ENCODE assay signal across 19 cellular contexts in the genomic region with DNA sequence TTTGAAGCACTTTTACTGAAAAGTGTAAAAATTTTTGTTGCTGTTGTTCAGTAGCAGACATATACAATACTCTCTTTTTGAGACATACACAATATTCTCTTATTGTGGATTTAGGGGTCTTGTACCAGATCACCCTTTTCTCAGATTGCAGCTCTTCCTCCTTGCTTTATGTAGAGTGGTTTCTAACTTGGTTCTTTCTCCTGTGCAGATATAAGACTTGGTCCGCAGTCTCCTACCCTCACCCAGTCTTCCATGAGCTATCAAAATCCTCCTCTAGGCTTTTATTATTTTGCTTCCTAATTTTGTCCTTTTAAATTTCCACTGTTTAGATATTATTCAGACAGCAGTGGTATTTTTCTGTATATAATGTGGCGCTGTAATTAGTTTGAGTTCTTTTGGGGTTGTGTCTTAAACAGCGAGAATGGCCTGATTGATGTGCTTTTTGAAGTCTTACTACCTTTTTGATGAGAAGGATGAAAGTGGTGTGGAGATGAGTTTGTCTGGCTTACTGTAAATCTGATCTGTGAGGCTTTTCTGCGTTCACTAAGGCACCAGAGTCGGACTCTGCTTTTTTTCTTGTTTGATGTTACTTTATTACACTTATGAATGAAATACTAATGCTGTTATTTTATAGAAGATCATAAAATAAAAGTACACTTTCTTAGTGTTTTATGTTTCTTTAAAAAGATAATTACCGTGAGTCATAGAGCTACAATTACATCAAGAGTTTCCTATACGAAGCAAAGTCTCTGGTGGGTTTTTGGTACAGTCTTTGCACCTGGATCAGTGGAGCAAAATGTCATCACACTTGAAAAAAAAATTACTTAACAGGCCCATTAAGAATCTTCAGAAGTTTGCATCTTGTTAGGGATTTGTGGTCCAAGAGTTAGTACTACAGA. TPM values are rescaled to one million over a fixed set of nuclear protein-coding genes. Genes with fewer than 3 reads are reported as not detected.
A peak's percentile ranks its signal among the peaks of the same experiment; 100 is the strongest.
DNase-seq lines count a peak whose midpoint lies in the region; ATAC-seq, FAIRE-seq and TF ChIP-seq lines count a peak whose summit lies in the region.
"Had no signal": no experiment of that assay in that cellular context is flagged by ENCODE, and none has a peak within 500 bp of the region (broad histone marks: within the 10 kb centered on the region; RNA-seq: fewer than 3 reads in every experiment).

No MANE protein-coding gene starts in this region.

- peak overlapping the region in 1 of 5 experiments; percentile 4 for H3K4me3 Mint-ChIP-seq in brain
- peak overlapping the region in 9 of 10 donors; percentile 25 to 80 (median 58) for H3K4me3 Mint-ChIP-seq in naive thymus-derived CD4-positive, alpha-beta T cell
- H3K4me3 Mint-ChIP-seq: T-helper 2 cell treated with Interferon-gamma antibody and Interleukin-4, amounts not matched to agents 5 μg/mL and 100 μg/mL, for 36 hours had no signal

- peak overlapping the region; percentile 81 for H3K4me2 ChIP-seq in A549

- peaks cover 0 to 6% (median 0%) of the 10 kb centered on the region in 5 experiments for H3K9me3 Mint-ChIP-seq in brain
- H3K9me3 Mint-ChIP-seq in naive thymus-derived CD4-positive, alpha-beta T cell: peaks cover 0 to 6% (median 0%) of the 10 kb centered on the region in 11 donors
- H3K9me3 Mint-ChIP-seq: T-helper 2 cell treated with Interferon-gamma antibody and Interleukin-4, amounts not matched to agents 5 μg/mL and 100 μg/mL, for 36 hours had no signal

- H3K9me3 ChIP-seq in A549: no peaks in the 10 kb centered on the region
- H3K9me3 ChIP-seq in naive thymus-derived CD4-positive, alpha-beta T cell (ENCODE audit: control insufficient read depth in 2 of 3, low read length in 3 of 3): no peaks in the 10 kb centered on the region
- H3K9me3 ChIP-seq: testis had no signal

- peaks cover 97% of the 10 kb centered on the region for H3K4me1 ChIP-seq in A549
- peaks cover 0 to 17% of the 10 kb centered on the region in 2 donors for H3K4me1 ChIP-seq in naive thymus-derived CD4-positive, alpha-beta T cell (ENCODE audit: control insufficient read depth in 2 of 2, insufficient read depth in 2 of 2, low read length in 2 of 2)

- H3K27me3 ChIP-seq in HL-60 (ENCODE audit: insufficient read depth, poor library complexity, severe bottlenecking): no peaks in the 10 kb centered on the region
- H3K27me3 ChIP-seq in naive thymus-derived CD4-positive, alpha-beta T cell (ENCODE audit: control insufficient read depth in 2 of 2, insufficient read depth in 2 of 2, low read length in 2 of 2): no peaks in the 10 kb centered on the region
- H3K27me3 ChIP-seq: testis had no signal

- H3K27me3 Mint-ChIP-seq in brain: no peaks in the 10 kb centered on the region
- H3K27me3 Mint-ChIP-seq in naive thymus-derived CD4-positive, alpha-beta T cell: no peaks in the 10 kb centered on the region

- ATAC-seq in A549 (no peak), esophagus mucosa (no peak)
- ATAC-seq in naive thymus-derived CD4-positive, alpha-beta T cell: peak; percentile 56

- peaks cover 27% of the 10 kb centered on the region for H3K36me3 Mint-ChIP-seq in brain
- peaks cover 8 to 22% (median 13%) of the 10 kb centered on the region in 5 donors for H3K36me3 Mint-ChIP-seq in naive thymus-derived CD4-positive, alpha-beta T cell

- H3K4me3 ChIP-seq in A549: no peak overlapping the region
- no peak overlapping the region for H3K4me3 ChIP-seq in HL-60 (replicated peaks; ENCODE audit: insufficient read depth, low read length)
- no peak overlapping the region for H3K4me3 ChIP-seq in naive thymus-derived CD4-positive, alpha-beta T cell (ENCODE audit: low read length)
- H3K4me3 ChIP-seq: testis had no signal

- no peaks in the 10 kb centered on the region for H3K36me3 ChIP-seq in naive thymus-derived CD4-positive, alpha-beta T cell (ENCODE audit: control insufficient read depth in 2 of 3, insufficient read depth in 3 of 3, low read length in 3 of 3)

- POLR2A ChIA-PET in A549 (lab: Yijun Ruan, JAX): no interaction called here
- POLR2A ChIA-PET in naive thymus-derived CD4-positive, alpha-beta T cell (lab: Charles Lee): no interaction called here

- CTCF ChIA-PET in A549 (lab: Yijun Ruan, JAX): interaction anchor here (0.6 to 1.0 kb wide), 2 partner anchors 10 to 75 kb away, joined by 3 to 4 read pairs; no protein-coding TSS in a partner anchor
- CTCF ChIA-PET in naive thymus-derived CD4-positive, alpha-beta T cell (lab: Charles Lee): no interaction called here

- DNase-seq in A549 (ENCODE audit: low read depth in 1 of 2, low spot score in 1 of 2) (no peak), HL-60 (ENCODE audit: low read depth in 1 of 2, low spot score in 1 of 2) (no peak), NCI-H128 (lab: John Stamatoyannopoulos, UW; ENCODE audit: unreplicated experiment) (no peak), GM19239 (ENCODE audit: insufficient read length, low spot score) (no peak), MV-4-11 (lab: John Stamatoyannopoulos, UW) (no peak)
- peak in 6 of 9 donors; percentile 13 to 50 (median 33) for DNase-seq in naive thymus-derived CD4-positive, alpha-beta T cell
- DNase-seq: activated CD4-positive, alpha-beta T cell treated with anti-CD3 and anti-CD28 coated beads for 4 hours; activated T-cell treated with anti-CD3 and anti-CD28 coated beads for 4 hours; DMS 273 treated with DMSO at 0.1 percent for 48 hours; erythroblast; head of caudate nucleus; Karpas-422; NCI-H187; NCI-H510A treated with DMSO at 0.1 percent for 48 hours; testis had no signal

- no peak for TF ChIP-seq POLR2A in A549 (IDR thresholded peaks at IDR 0.05; ENCODE audit: low read length)

- peaks cover 61% of the 10 kb centered on the region for H3K4me1 Mint-ChIP-seq in brain
- H3K4me1 Mint-ChIP-seq in naive thymus-derived CD4-positive, alpha-beta T cell: peaks cover 25 to 54% (median 44%) of the 10 kb centered on the region in 7 donors

- H3K27ac ChIP-seq in A549 (peak overlapping the region; percentile 69 to 77; a peak in 5 of 6 replicates), HL-60 (replicated peaks) (peak overlapping the region; percentile 37)
- no peak overlapping the region for H3K27ac ChIP-seq in naive thymus-derived CD4-positive, alpha-beta T cell (ENCODE audit: low read depth, low read length)
- H3K27ac ChIP-seq: RWPE1, testis had no signal

- FAIRE-seq in A549 (lab: Jason Lieb, UNC) (no peak), GM19239 (lab: Jason Lieb, UNC) (no peak)

- intact Hi-C loops in naive thymus-derived CD4-positive, alpha-beta T cell (cut with micrococcal nuclease): loop anchor here in 1 of 2 donors (1.0 to 2.0 kb wide), 3 partner anchors 18 to 40 kb away; no protein-coding TSS in a partner anchor

- TF ChIP-seq RAD21 in A549 (conservative IDR thresholded peaks at IDR 0.05 in 1 of 2, IDR thresholded peaks at IDR 0.05 in 1 of 2): no peak

- TF ChIP-seq EP300 in A549 (IDR thresholded peaks at IDR 0.05): no peak

- TF ChIP-seq CTCF in A549 (IDR thresholded peaks at IDR 0.05) (no peak), HL-60 (IDR thresholded peaks at IDR 0.05; ENCODE audit: insufficient read depth, low read length) (no peak), brain (conservative IDR thresholded peaks at IDR 0.05) (no peak)

- H3K27ac Mint-ChIP-seq in brain: peak overlapping the region in 3 of 5 experiments; percentile 5 to 85 (median 70)
- H3K27ac Mint-ChIP-seq in naive thymus-derived CD4-positive, alpha-beta T cell: peak overlapping the region in 4 of 9 donors; percentile 1 to 73 (median 27)
- H3K27ac Mint-ChIP-seq: T-helper 2 cell treated with Interferon-gamma antibody and Interleukin-4, amounts not matched to agents 5 μg/mL and 100 μg/mL, for 36 hours had no signal

- 88% methylated on average over 7 of the region's 7 CpGs for WGBS in A549 (ENCODE audit: missing lambda C conversion rate)

TF ChIP-seq in A549, 52 proteins besides CTCF, POLR2A, EP300 and RAD21:
- TF ChIP-seq, protein P1, sequence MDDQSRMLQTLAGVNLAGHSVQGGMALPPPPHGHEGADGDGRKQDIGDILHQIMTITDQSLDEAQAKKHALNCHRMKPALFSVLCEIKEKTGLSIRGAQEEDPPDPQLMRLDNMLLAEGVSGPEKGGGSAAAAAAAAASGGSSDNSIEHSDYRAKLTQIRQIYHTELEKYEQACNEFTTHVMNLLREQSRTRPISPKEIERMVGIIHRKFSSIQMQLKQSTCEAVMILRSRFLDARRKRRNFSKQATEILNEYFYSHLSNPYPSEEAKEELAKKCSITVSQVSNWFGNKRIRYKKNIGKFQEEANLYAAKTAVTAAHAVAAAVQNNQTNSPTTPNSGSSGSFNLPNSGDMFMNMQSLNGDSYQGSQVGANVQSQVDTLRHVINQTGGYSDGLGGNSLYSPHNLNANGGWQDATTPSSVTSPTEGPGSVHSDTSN (IDR thresholded peaks at IDR 0.05): no peak
- TF ChIP-seq JUNB (IDR thresholded peaks at IDR 0.05) (no peak), ZSCAN20 (CRISPR knock-in tag; IDR thresholded peaks at IDR 0.05) (no peak), CHD4 (IDR thresholded peaks at IDR 0.05; ENCODE audit: borderline replicate concordance) (no peak), HEYL (CRISPR knock-in tag; IDR thresholded peaks at IDR 0.05) (no peak), CBX2 (IDR thresholded peaks at IDR 0.05; ENCODE audit: borderline replicate concordance, low read depth) (no peak), HOXB5 (CRISPR knock-in tag; IDR thresholded peaks at IDR 0.05) (no peak), TP53 (CRISPR knock-in tag; IDR thresholded peaks at IDR 0.05) (no peak), JUN (IDR thresholded peaks at IDR 0.05) (no peak)
- TF ChIP-seq, protein P2, sequence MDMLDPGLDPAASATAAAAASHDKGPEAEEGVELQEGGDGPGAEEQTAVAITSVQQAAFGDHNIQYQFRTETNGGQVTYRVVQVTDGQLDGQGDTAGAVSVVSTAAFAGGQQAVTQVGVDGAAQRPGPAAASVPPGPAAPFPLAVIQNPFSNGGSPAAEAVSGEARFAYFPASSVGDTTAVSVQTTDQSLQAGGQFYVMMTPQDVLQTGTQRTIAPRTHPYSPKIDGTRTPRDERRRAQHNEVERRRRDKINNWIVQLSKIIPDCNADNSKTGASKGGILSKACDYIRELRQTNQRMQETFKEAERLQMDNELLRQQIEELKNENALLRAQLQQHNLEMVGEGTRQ (IDR thresholded peaks at IDR 0.05): no peak

RNA-seq across cellular contexts. Expression of a gene that starts 27.8 kb away (rescaled TPM):
- polyA plus RNA-seq in A549 (2011; rRNA removed) (29.5 and 56.0 TPM in 2 replicates), A549 (2017; fragmentation: RNase III; extraction: RNeasy Plus Mini Kit Qiagen cat#74134 plus additional on column Dnase treatment) (29.9 to 34.5 TPM (median 33.6 TPM) in 3 replicates), brain (ENCODE audit: insufficient read depth, low read depth, low replicate concordance) (2.7 TPM)
- polyA plus RNA-seq in A549 (2012; cell fraction: cytosol; rRNA removed): 8.4 and 8.6 TPM in 2 replicates
- polyA plus RNA-seq in A549 (2012; cell fraction: nucleus; rRNA removed): 7.0 and 15.3 TPM in 2 replicates
- 181 TPM in 2 replicates for polyA minus RNA-seq in A549 (2011; rRNA and poly(A)+ RNA removed)
- total RNA-seq in naive thymus-derived CD4-positive, alpha-beta T cell: 10 to 100 TPM; 21.1 to 78.6 (median 29.4) TPM
- polyA plus RNA-seq in naive thymus-derived CD4-positive, alpha-beta T cell: 10 to 100 TPM in 1 of 2 donors, 1 to 10 TPM in 1; 8.6 to 11.0 TPM
- 19.9 TPM for total RNA-seq in esophagus mucosa

Comparison
In these comparisons a context has a peak if more than half of its experiments do, and no peak if none do; other contexts are left out.
1. DNase-seq: peak in naive thymus-derived CD4-positive, alpha-beta T cell (6 of 9); none in A549 (0 of 2), HL-60 (0 of 2), NCI-H128 (single experiment), GM19239 (single experiment) and MV-4-11 (single experiment).